Comparison of ENCODE assay signal across 1 cellular context in genomic region chr3:128572644-128573105, GRCh38.
TF ChIP-seq lines count a peak whose summit lies in the region.

No MANE protein-coding gene starts in this region.

TF ChIP-seq in HCT116, 20 proteins besides CTCF, POLR2A, EP300 and RAD21 (continued from another document):
- no peak for TF ChIP-seq ZBTB33 (IDR thresholded peaks at IDR 0.05; ENCODE audit: extremely low read depth, insufficient replicate concordance, low read length)
